Comparison of ENCODE assay signal across 9 cellular contexts in the genomic region with DNA sequence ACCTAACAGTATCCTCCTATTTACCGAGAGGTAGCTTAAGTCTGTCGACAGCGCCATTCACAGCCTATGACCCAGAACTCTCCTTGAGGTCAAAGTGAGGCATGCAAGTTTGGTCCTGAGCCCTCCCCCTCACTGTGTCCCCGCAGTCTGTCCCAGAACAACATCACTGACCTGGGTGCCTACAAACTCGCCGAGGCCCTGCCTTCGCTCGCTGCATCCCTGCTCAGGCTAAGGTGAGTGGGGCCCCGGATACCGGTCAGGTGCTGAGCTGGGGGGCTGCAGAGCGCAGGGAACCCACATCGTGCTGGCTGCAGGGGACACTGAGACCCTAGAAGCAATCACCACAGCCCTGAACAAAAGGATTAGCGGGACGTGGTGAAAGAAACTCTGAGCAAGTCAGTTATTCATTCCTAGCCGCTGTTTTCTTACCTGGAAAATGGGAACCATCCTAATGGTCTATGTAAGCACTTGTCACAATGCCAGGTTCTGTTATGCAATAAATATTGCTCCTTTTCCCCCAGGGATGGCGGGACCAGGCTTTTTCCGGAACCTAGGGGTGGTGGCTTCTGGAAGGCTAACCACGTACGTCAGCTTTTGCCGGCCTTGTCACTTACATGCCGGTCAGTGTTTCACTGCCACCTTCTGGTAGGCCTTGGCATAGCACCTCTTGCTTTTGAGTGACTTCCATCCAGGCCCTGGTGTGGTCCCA. TPM values are rescaled to one million over a fixed set of nuclear protein-coding genes. Genes with fewer than 3 reads are reported as not detected.
A peak's percentile ranks its signal among the peaks of the same experiment; 100 is the strongest.
DNase-seq lines count a peak whose midpoint lies in the region; ATAC-seq and FAIRE-seq lines count a peak whose summit lies in the region.
"Had no signal": no experiment of that assay in that cellular context is flagged by ENCODE, and none has a peak within 500 bp of the region (broad histone marks: within the 10 kb centered on the region; RNA-seq: fewer than 3 reads in every experiment).

No MANE protein-coding gene starts in this region.

- H3K4me1 ChIP-seq in mucosa of stomach (ENCODE audit: control insufficient read depth, insufficient read depth, low read length) = no peaks in the 10 kb centered on the region

- H3K9me3 Mint-ChIP-seq in activated CD8-positive, alpha-beta memory T cell treated with anti-CD3 and anti-CD28 coated beads, Interleukin-2, amount 10 ng/mL, durations not matched to agents 7 days and 5 days (ENCODE audit: low read depth) = no peaks in the 10 kb centered on the region
- H3K9me3 Mint-ChIP-seq: stimulated activated naive CD8-positive, alpha-beta T cell treated with anti-CD3 and anti-CD28 coated beads, Interleukin-15, Interleukin-2, amounts not matched to agents 100 ng/mL and 50 ng/mL, for 24 hours had no signal

- no peaks in the 10 kb centered on the region for H3K36me3 ChIP-seq in mucosa of stomach (ENCODE audit: control insufficient read depth, insufficient read depth, low read length)

- H3K27me3 ChIP-seq in mucosa of stomach (ENCODE audit: control insufficient read depth, insufficient read depth, low read length) = no peaks in the 10 kb centered on the region

- H3K9ac ChIP-seq in mucosa of stomach (ENCODE audit: low read length) = peak overlapping the region; percentile 49

- no peak overlapping the region for H3K27ac ChIP-seq in epithelial cell of prostate

- no peaks in the 10 kb centered on the region for H3K27me3 Mint-ChIP-seq in activated CD8-positive, alpha-beta memory T cell treated with anti-CD3 and anti-CD28 coated beads, Interleukin-2, amount 10 ng/mL, durations not matched to agents 7 days and 5 days
- H3K27me3 Mint-ChIP-seq: stimulated activated naive CD8-positive, alpha-beta T cell treated with anti-CD3 and anti-CD28 coated beads, Interleukin-15, Interleukin-2, amounts not matched to agents 100 ng/mL and 50 ng/mL, for 24 hours had no signal

- CTCF ChIA-PET in activated CD8-positive, alpha-beta memory T cell treated with anti-CD3 and anti-CD28 coated beads, Interleukin-2, amount 10 ng/mL, durations not matched to agents 7 days and 5 days (lab: Charles Lee) = interaction anchor here (0.6 to 5.6 kb wide), 33 partner anchors 9 to 657 kb away, joined by 3 to 34 read pairs (median 4); a partner anchor contains a TSS

- peaks cover 38% of the 10 kb centered on the region for H3K36me3 Mint-ChIP-seq in activated CD8-positive, alpha-beta memory T cell treated with anti-CD3 and anti-CD28 coated beads, Interleukin-2, amount 10 ng/mL, durations not matched to agents 7 days and 5 days

- H3K9me3 ChIP-seq in mucosa of stomach (ENCODE audit: control insufficient read depth, low read length) = no peaks in the 10 kb centered on the region

- ATAC-seq in activated CD8-positive, alpha-beta memory T cell treated with anti-CD3 and anti-CD28 coated beads, Interleukin-2, amount 10 ng/mL, durations not matched to agents 7 days and 5 days = peak; percentile 72
- ATAC-seq in GM21717 (IDR thresholded peaks at IDR 0.05; ENCODE audit: unreplicated experiment) = no peak

- DNase-seq in HTR-8/SVneo (ENCODE audit: insufficient read length, low spot score) (peak; percentile 88), NOMO-1 treated with DMSO at 0.1 percent for 48 hours (lab: John Stamatoyannopoulos, UW; ENCODE audit: unreplicated experiment) (peak; percentile 73), epithelial cell of prostate (ENCODE audit: low read depth, low spot score) (peak; percentile 54)
- peak; percentile 91 for DNase-seq in activated CD8-positive, alpha-beta memory T cell treated with anti-CD3 and anti-CD28 coated beads, Interleukin-2, amount 10 ng/mL, durations not matched to agents 7 days and 5 days
- DNase-seq in stimulated activated CD8-positive, alpha-beta memory T cell treated with anti-CD3 and anti-CD28 coated beads, Interleukin-4, amount 100 ng/mL, for 1 hour (ENCODE audit: low read depth in 2 of 2, low spot score in 1 of 2) = peak; percentile 63 to 66

- FAIRE-seq in G401.6 (lab: Jason Lieb, UNC) = peak; percentile 51
- FAIRE-seq in HTR-8/SVneo (lab: Jason Lieb, UNC) = peak; percentile 68

- no peak overlapping the region for H3K4me3 ChIP-seq in mucosa of stomach (ENCODE audit: low read length)

- peak overlapping the region; percentile 42 for H3K27ac Mint-ChIP-seq in activated CD8-positive, alpha-beta memory T cell treated with anti-CD3 and anti-CD28 coated beads, Interleukin-2, amount 10 ng/mL, durations not matched to agents 7 days and 5 days
- H3K27ac Mint-ChIP-seq: stimulated activated naive CD8-positive, alpha-beta T cell treated with anti-CD3 and anti-CD28 coated beads, Interleukin-15, Interleukin-2, amounts not matched to agents 100 ng/mL and 50 ng/mL, for 24 hours had no signal

- H3K4me3 Mint-ChIP-seq in activated CD8-positive, alpha-beta memory T cell treated with anti-CD3 and anti-CD28 coated beads, Interleukin-2, amount 10 ng/mL, durations not matched to agents 7 days and 5 days = no peak overlapping the region
- H3K4me3 Mint-ChIP-seq: stimulated activated naive CD8-positive, alpha-beta T cell treated with anti-CD3 and anti-CD28 coated beads, Interleukin-15, Interleukin-2, amounts not matched to agents 100 ng/mL and 50 ng/mL, for 24 hours had no signal

- H3K4me1 Mint-ChIP-seq in activated CD8-positive, alpha-beta memory T cell treated with anti-CD3 and anti-CD28 coated beads, Interleukin-2, amount 10 ng/mL, durations not matched to agents 7 days and 5 days = peaks cover 12% of the 10 kb centered on the region

RNA-seq across cellular contexts. Expression of a gene that starts 23.8 kb away (rescaled TPM):
- 10 to 100 TPM; 23.3 to 30.8 TPM for total RNA-seq in activated CD8-positive, alpha-beta memory T cell treated with anti-CD3 and anti-CD28 coated beads, Interleukin-2, amount 10 ng/mL, durations not matched to agents 7 days and 5 days

RNA-seq across cellular contexts. Expression of a gene that starts 25.9 kb away (rescaled TPM):
- 10 to 100 TPM; 36.5 to 55.9 TPM for total RNA-seq in activated CD8-positive, alpha-beta memory T cell treated with anti-CD3 and anti-CD28 coated beads, Interleukin-2, amount 10 ng/mL, durations not matched to agents 7 days and 5 days

RNA-seq across cellular contexts. Expression of a gene that starts 41.4 kb away (rescaled TPM):
- total RNA-seq in activated CD8-positive, alpha-beta memory T cell treated with anti-CD3 and anti-CD28 coated beads, Interleukin-2, amount 10 ng/mL, durations not matched to agents 7 days and 5 days = 100 to 1,000 TPM in 1 of 2 experiments, 10 to 100 TPM in 1; 68.7 to 103 TPM
